1 cellular context compared by ENCODE assay signal in genomic region chr17:77312786-77313599, GRCh38.
TF ChIP-seq lines count a peak whose summit lies in the region.

No MANE protein-coding gene starts in this region.

TF ChIP-seq in HepG2, 621 proteins besides CTCF, POLR2A, EP300 and RAD21 (continued from another document and continues in another):
- TF ChIP-seq SALL1 (CRISPR knock-in tag; IDR thresholded peaks at IDR 0.05) (peak; percentile 19; the same call in 1 of the 2 replicates), EZH2 (conservative IDR thresholded peaks at IDR 0.05; ENCODE audit: low read depth, low read length) (no peak), HNF4A (CRISPR knock-in tag; IDR thresholded peaks at IDR 0.05) (peak; percentile 80), SRSF9 (IDR thresholded peaks at IDR 0.05; ENCODE audit: borderline replicate concordance, insufficient read depth, low read depth, low read length, poor library complexity, severe bottlenecking) (no peak), ZFX (CRISPR knock-in tag; IDR thresholded peaks at IDR 0.05; ENCODE audit: low read depth) (0 out of 2 replicates have a peak, but pooled peaks have one; percentile 19), GABPB1 (CRISPR knock-in tag; IDR thresholded peaks at IDR 0.05) (peak; percentile 33), ZSCAN21 (CRISPR knock-in tag; IDR thresholded peaks at IDR 0.05; ENCODE audit: borderline replicate concordance) (no peak), HINFP (CRISPR knock-in tag; IDR thresholded peaks at IDR 0.05; ENCODE audit: low read depth) (no peak), SOX5 (CRISPR knock-in tag; IDR thresholded peaks at IDR 0.05; ENCODE audit: borderline replicate concordance) (0 out of 2 replicates have a peak, but pooled peaks have one; percentile 6), ZBTB38 (CRISPR knock-in tag; IDR thresholded peaks at IDR 0.05) (peak; percentile 90), ZNF224 (CRISPR knock-in tag; IDR thresholded peaks at IDR 0.05) (no peak), ZBTB4 (CRISPR knock-in tag; IDR thresholded peaks at IDR 0.05; ENCODE audit: borderline replicate concordance) (peak; percentile 62; the same call in 1 of the 2 replicates), PAXIP1 (CRISPR knock-in tag; conservative IDR thresholded peaks at IDR 0.05) (peak; percentile 65), ZNF121 (CRISPR knock-in tag; IDR thresholded peaks at IDR 0.05) (0 out of 2 replicates have a peak, but pooled peaks have one; percentile 7), SP140L (CRISPR knock-in tag; IDR thresholded peaks at IDR 0.05; ENCODE audit: borderline replicate concordance) (no peak), SMAD1 (CRISPR knock-in tag; IDR thresholded peaks at IDR 0.05; ENCODE audit: borderline replicate concordance, low read depth) (no peak), NR2C2 (CRISPR knock-in tag; IDR thresholded peaks at IDR 0.05; ENCODE audit: borderline replicate concordance) (peak; percentile 37; the same call in 1 of the 2 replicates), ZBTB8A (CRISPR knock-in tag; IDR thresholded peaks at IDR 0.05; ENCODE audit: borderline replicate concordance, low read depth) (no peak), HNF1B (CRISPR knock-in tag; IDR thresholded peaks at IDR 0.05) (0 out of 2 replicates have a peak, but pooled peaks have one; percentile 7), NRL (CRISPR knock-in tag; IDR thresholded peaks at IDR 0.05; ENCODE audit: borderline replicate concordance) (no peak), KDM4B (CRISPR knock-in tag; IDR thresholded peaks at IDR 0.05) (peak; percentile 41; the same call in 1 of the 2 replicates), ZNF317 (CRISPR knock-in tag; IDR thresholded peaks at IDR 0.05) (no peak), YY1 (IDR thresholded peaks at IDR 0.05; ENCODE audit: insufficient read depth, insufficient replicate concordance, low read depth, low read length) (peak; percentile 40), ZMYM3 (CRISPR knock-in tag; IDR thresholded peaks at IDR 0.05) (0 out of 2 replicates have a peak, but pooled peaks have one; percentile 29), NFE2L1 (CRISPR knock-in tag; IDR thresholded peaks at IDR 0.05; ENCODE audit: borderline replicate concordance) (0 out of 2 replicates have a peak, but pooled peaks have one; percentile 61), PAWR (CRISPR knock-in tag; IDR thresholded peaks at IDR 0.05; ENCODE audit: borderline replicate concordance) (no peak), ARID4A (CRISPR knock-in tag; IDR thresholded peaks at IDR 0.05; ENCODE audit: borderline replicate concordance) (peak; percentile 40; the same call in 1 of the 2 replicates), ZFY (CRISPR knock-in tag; IDR thresholded peaks at IDR 0.05) (peak; percentile 44; the same call in 1 of the 2 replicates), THAP8 (CRISPR knock-in tag; IDR thresholded peaks at IDR 0.05; ENCODE audit: borderline replicate concordance) (no peak), PATZ1 (CRISPR knock-in tag; IDR thresholded peaks at IDR 0.05) (peak; percentile 40; the same call in 1 of the 2 replicates), ZNF136 (CRISPR knock-in tag; IDR thresholded peaks at IDR 0.05; ENCODE audit: low read depth) (0 out of 2 replicates have a peak, but pooled peaks have one; percentile 18), ZNF788 (CRISPR knock-in tag; IDR thresholded peaks at IDR 0.05; ENCODE audit: borderline replicate concordance) (peak; percentile 21; the same call in 1 of the 2 replicates), FUBP1 (CRISPR knock-in tag; IDR thresholded peaks at IDR 0.05; ENCODE audit: borderline replicate concordance) (no peak), AGO2 (optimal IDR thresholded peaks at IDR 0.05; ENCODE audit: low read depth, low read length) (peak; percentile 26), KDM5B (CRISPR knock-in tag; IDR thresholded peaks at IDR 0.05; ENCODE audit: borderline replicate concordance) (peak; percentile 33; the same call in 1 of the 2 replicates), FOXA1 (IDR thresholded peaks at IDR 0.05) (no peak), FOXA1 (CRISPR knock-in tag; IDR thresholded peaks at IDR 0.05) (peak; percentile 15; the same call in 1 of the 2 replicates)
